18 cellular contexts compared by ENCODE assay signal in genomic region chr6:169663468-169663867, GRCh38.
"Had no signal": no experiment of that assay in that cellular context is flagged by ENCODE, and none has a peak within 500 bp of the region (broad histone marks: within the 10 kb centered on the region; RNA-seq: fewer than 3 reads in every experiment).

No MANE protein-coding gene starts in this region.

- DNase-seq: activated CD4-positive, alpha-beta memory T cell treated with anti-CD3 and anti-CD28 coated beads for 36 hours; activated CD4-positive, alpha-beta T cell treated with anti-CD3 and anti-CD28 coated beads for 4 hours; activated naive CD4-positive, alpha-beta T cell; activated naive CD8-positive, alpha-beta T cell treated with anti-CD3 and anti-CD28 coated beads, Interleukin-2, amount 10 ng/mL, durations not matched to agents 7 days and 5 days; activated T-cell treated with anti-CD3 and anti-CD28 coated beads, Interleukin-2, amount 50 U/mL, for 1 hour; amygdala; dermis blood vessel endothelial cell; effector memory CD4-positive, alpha-beta T cell; foreskin keratinocyte; left cardiac atrium; mesenchymal stem cell; naive thymus-derived CD4-positive, alpha-beta T cell; spleen; stimulated activated CD4-positive, alpha-beta T cell treated with anti-CD3 and anti-CD28 coated beads, Interleukin-4, amount 100 ng/mL, for 4 hours had no signal

- H3K4me1 Mint-ChIP-seq: activated naive CD8-positive, alpha-beta T cell treated with anti-CD3 and anti-CD28 coated beads, Interleukin-2, amount 10 ng/mL, durations not matched to agents 7 days and 5 days; activated T-helper 17 cell treated with anti-CD3 and anti-CD28 coated beads, Interleukin-2, amount 50 U/mL, for 72 hours; stimulated activated memory B cell treated with anti-CD40 and anti-IgM and Interleukin-4, amounts not matched to agents 10 μg/mL and 1 μg/mL and 100 μg/mL, for 72 hours had no signal

- H3K27ac Mint-ChIP-seq: activated CD4-positive, alpha-beta memory T cell treated with anti-CD3 and anti-CD28 coated beads for 36 hours; activated naive CD8-positive, alpha-beta T cell treated with anti-CD3 and anti-CD28 coated beads, Interleukin-2, amount 10 ng/mL, durations not matched to agents 7 days and 5 days; activated T-helper 17 cell treated with anti-CD3 and anti-CD28 coated beads, Interleukin-2, amount 50 U/mL, for 72 hours; stimulated activated memory B cell treated with anti-CD40 and anti-IgM and Interleukin-4, amounts not matched to agents 10 μg/mL and 1 μg/mL and 100 μg/mL, for 72 hours; T-helper 2 cell treated with Interferon-gamma antibody and Interleukin-4, amounts not matched to agents 5 μg/mL and 100 μg/mL, for 36 hours; WTC11 had no signal

- H3K27me3 Mint-ChIP-seq: activated CD4-positive, alpha-beta memory T cell treated with anti-CD3 and anti-CD28 coated beads for 36 hours; activated naive CD8-positive, alpha-beta T cell treated with anti-CD3 and anti-CD28 coated beads, Interleukin-2, amount 10 ng/mL, durations not matched to agents 7 days and 5 days; activated T-helper 17 cell treated with anti-CD3 and anti-CD28 coated beads, Interleukin-2, amount 50 U/mL, for 72 hours; naive thymus-derived CD4-positive, alpha-beta T cell; stimulated activated memory B cell treated with anti-CD40 and anti-IgM and Interleukin-4, amounts not matched to agents 10 μg/mL and 1 μg/mL and 100 μg/mL, for 72 hours had no signal

- H3K9me3 Mint-ChIP-seq: activated CD4-positive, alpha-beta memory T cell treated with anti-CD3 and anti-CD28 coated beads for 36 hours; activated naive CD8-positive, alpha-beta T cell treated with anti-CD3 and anti-CD28 coated beads, Interleukin-2, amount 10 ng/mL, durations not matched to agents 7 days and 5 days; activated T-helper 17 cell treated with anti-CD3 and anti-CD28 coated beads, Interleukin-2, amount 50 U/mL, for 72 hours; naive thymus-derived CD4-positive, alpha-beta T cell; stimulated activated memory B cell treated with anti-CD40 and anti-IgM and Interleukin-4, amounts not matched to agents 10 μg/mL and 1 μg/mL and 100 μg/mL, for 72 hours; T-helper 2 cell treated with Interferon-gamma antibody and Interleukin-4, amounts not matched to agents 5 μg/mL and 100 μg/mL, for 36 hours; WTC11 had no signal

- ATAC-seq: activated T-helper 17 cell treated with anti-CD3 and anti-CD28 coated beads, Interleukin-2, amount 50 U/mL, for 72 hours; foreskin keratinocyte; left cardiac atrium; naive thymus-derived CD4-positive, alpha-beta T cell; stimulated activated memory B cell treated with anti-CD40 and anti-IgM and Interleukin-4, amounts not matched to agents 10 μg/mL and 1 μg/mL and 100 μg/mL, for 72 hours; WTC11 had no signal

- H3K4me3 Mint-ChIP-seq: activated CD4-positive, alpha-beta memory T cell treated with anti-CD3 and anti-CD28 coated beads for 36 hours; activated naive CD8-positive, alpha-beta T cell treated with anti-CD3 and anti-CD28 coated beads, Interleukin-2, amount 10 ng/mL, durations not matched to agents 7 days and 5 days; activated T-helper 17 cell treated with anti-CD3 and anti-CD28 coated beads, Interleukin-2, amount 50 U/mL, for 72 hours; naive thymus-derived CD4-positive, alpha-beta T cell; stimulated activated memory B cell treated with anti-CD40 and anti-IgM and Interleukin-4, amounts not matched to agents 10 μg/mL and 1 μg/mL and 100 μg/mL, for 72 hours; T-helper 2 cell treated with Interferon-gamma antibody and Interleukin-4, amounts not matched to agents 5 μg/mL and 100 μg/mL, for 36 hours; WTC11 had no signal
